ENCODE assay signal across 10 cellular contexts in the genomic region with DNA sequence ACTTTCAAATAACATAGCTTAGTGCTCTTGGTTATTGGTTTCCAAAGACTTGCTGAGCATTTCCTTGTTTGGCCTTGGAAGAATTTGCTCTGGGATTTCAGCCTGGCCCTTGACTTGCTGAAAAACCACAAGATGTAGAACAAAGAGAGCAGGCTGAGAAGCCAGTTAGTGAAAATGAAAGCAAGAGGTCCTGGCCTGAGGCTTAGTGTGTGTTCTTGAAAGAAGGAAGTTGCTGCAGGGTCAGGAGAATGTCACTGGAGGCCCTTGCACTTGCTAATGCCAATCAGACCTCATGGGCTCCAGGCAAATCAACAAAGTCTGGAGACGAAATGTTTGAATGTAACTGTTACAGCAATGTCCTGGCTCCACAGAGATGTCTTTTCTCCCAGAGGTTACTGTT.
DNase-seq lines count a peak whose midpoint lies in the region; ATAC-seq, FAIRE-seq and TF ChIP-seq lines count a peak whose summit lies in the region.
"Had no signal": no experiment of that assay in that cellular context is flagged by ENCODE, and none has a peak within 500 bp of the region (broad histone marks: within the 10 kb centered on the region; RNA-seq: fewer than 3 reads in every experiment).

No MANE protein-coding gene starts in this region.

- POLR2A ChIA-PET in activated CD4-positive, alpha-beta T cell treated with anti-CD3 and anti-CD28 coated beads for 36 hours (lab: Charles Lee) = no interaction called here
- POLR2A ChIA-PET in HepG2 (lab: Yijun Ruan, JAX) = no interaction called here

- H4K20me1 ChIP-seq in HepG2 (ENCODE audit: insufficient read depth, low read length) = no peaks in the 10 kb centered on the region

- intact Hi-C loops in activated CD4-positive, alpha-beta T cell treated with anti-CD3 and anti-CD28 coated beads for 36 hours (cut with DNase I, micrococcal nuclease) = loop anchor here in 1 of 2 experiments (10.0 kb wide), 1 partner anchor 193 kb away; no protein-coding TSS in a partner anchor
- intact Hi-C loops in HepG2 (cut with micrococcal nuclease; ENCODE audit: unreplicated experiment) = loop anchor here (1.0 kb wide), 1 partner anchor 227 kb away; no protein-coding TSS in a partner anchor

- peaks cover 8% of the 10 kb centered on the region for H3K4me1 Mint-ChIP-seq in activated CD4-positive, alpha-beta T cell treated with anti-CD3 and anti-CD28 coated beads for 36 hours

- no peak for FAIRE-seq in HepG2 (lab: Jason Lieb, UNC)
- FAIRE-seq: bronchial epithelial cell had no signal

- no peaks in the 10 kb centered on the region for H3K27me3 Mint-ChIP-seq in activated CD4-positive, alpha-beta T cell treated with anti-CD3 and anti-CD28 coated beads for 36 hours

- no peak overlapping the region for H3K27ac Mint-ChIP-seq in activated CD4-positive, alpha-beta T cell treated with anti-CD3 and anti-CD28 coated beads for 36 hours

- H3K9me3 ChIP-seq in HepG2 (ENCODE audit: low read length) = no peaks in the 10 kb centered on the region
- no peaks in the 10 kb centered on the region for H3K9me3 ChIP-seq in thymus (ENCODE audit: control insufficient read depth)

- H3K27ac ChIP-seq in caudate nucleus (ENCODE audit: low read depth, low read length) = peak overlapping the region; percentile 20
- no peak overlapping the region for H3K27ac ChIP-seq in HepG2 (ENCODE audit: extremely low read length, insufficient read depth, low read length)
- peak overlapping the region; percentile 60 for H3K27ac ChIP-seq in thymus (ENCODE audit: low read depth)
- H3K27ac ChIP-seq: C4-2B had no signal

- no peaks in the 10 kb centered on the region for H3K79me2 ChIP-seq in HepG2 (ENCODE audit: insufficient read depth, low read length)

- H3K4me3 Mint-ChIP-seq in activated CD4-positive, alpha-beta T cell treated with anti-CD3 and anti-CD28 coated beads for 36 hours = no peak overlapping the region

- TF ChIP-seq POLR2A in HepG2 (IDR thresholded peaks at IDR 0.05; ENCODE audit: insufficient read depth in 1 of 2, low read depth in 2 of 2, low read length in 2 of 2) = no peak

- no peak overlapping the region for H3K9ac ChIP-seq in HepG2 (ENCODE audit: insufficient read depth, low read depth, low read length)

- peak; percentile 8 for DNase-seq in activated CD4-positive, alpha-beta T cell treated with anti-CD3 and anti-CD28 coated beads for 36 hours
- no peak for DNase-seq in activated CD4-positive, alpha-beta T cell treated with anti-CD3 and anti-CD28 coated beads for 4 hours
- DNase-seq in NCI-H226 (peak; percentile 71), caudate nucleus (lab: John Stamatoyannopoulos, UW) (peak in 18 of 61 donors; percentile 3 to 60 (median 8)), HepG2 (ENCODE audit: low spot score) (no peak), OCI-M2 (lab: John Stamatoyannopoulos, UW; ENCODE audit: unreplicated experiment) (no peak)

- no peak for TF ChIP-seq RAD21 in HepG2 (CRISPR knock-in tag; IDR thresholded peaks at IDR 0.05)

- H3K9me3 Mint-ChIP-seq in activated CD4-positive, alpha-beta T cell treated with anti-CD3 and anti-CD28 coated beads for 36 hours (ENCODE audit: low read depth) = no peaks in the 10 kb centered on the region

- no peak for TF ChIP-seq CTCF in HepG2 (CRISPR knock-in tag; IDR thresholded peaks at IDR 0.05)

- H3K4me2 ChIP-seq in HepG2 (ENCODE audit: low read depth, low read length) = peak overlapping the region; percentile 44; the same call in 1 of the 2 replicates

- ATAC-seq in activated CD4-positive, alpha-beta T cell treated with anti-CD3 and anti-CD28 coated beads for 36 hours = peak; percentile 55
- ATAC-seq in HG02759 (IDR thresholded peaks at IDR 0.05; ENCODE audit: unreplicated experiment) = peak; percentile 99
- peak; percentile 45 for ATAC-seq in HepG2

- BruUV-seq in HepG2 (replicated peaks; lab: Mats Ljungman, UMichigan) = no TSS peak

- CTCF ChIA-PET in activated CD4-positive, alpha-beta T cell treated with anti-CD3 and anti-CD28 coated beads for 36 hours (lab: Charles Lee) = interaction anchor here (0.6 to 1.5 kb wide), 2 partner anchors 17 to 196 kb away, joined by 3 to 4 read pairs; no protein-coding TSS in a partner anchor
- CTCF ChIA-PET in HepG2 (lab: Yijun Ruan, JAX; ENCODE audit: low intra/inter-chr PET ratio, low total read pairs) = no interaction called here

- no peak overlapping the region for H2AFZ ChIP-seq in HepG2 (ENCODE audit: low read length)

- H3K27me3 ChIP-seq in HepG2 (ENCODE audit: control insufficient read depth in 1 of 2, insufficient read depth in 2 of 2, low read length in 2 of 2) (no peaks in the 10 kb centered on the region), thymus (ENCODE audit: control insufficient read depth, insufficient read depth) (no peaks in the 10 kb centered on the region)

- H3K36me3 Mint-ChIP-seq in activated CD4-positive, alpha-beta T cell treated with anti-CD3 and anti-CD28 coated beads for 36 hours (ENCODE audit: low read depth) = no peaks in the 10 kb centered on the region

- no peak for TF ChIP-seq EP300 in HepG2 (IDR thresholded peaks at IDR 0.05; ENCODE audit: low read depth in 2 of 2, low read length in 2 of 2)
- no peak for TF ChIP-seq EP300 in HepG2 (CRISPR knock-in tag; IDR thresholded peaks at IDR 0.05; ENCODE audit: borderline replicate concordance)

- H3K4me3 ChIP-seq in HepG2 (replicated peaks in 1 of 3; ENCODE audit: insufficient read depth in 1 of 3, low read depth in 2 of 3, low read length in 3 of 3) = no peak overlapping the region
- H3K4me3 ChIP-seq in thymus (ENCODE audit: low read length) = no peak overlapping the region

- peaks cover 13% of the 10 kb centered on the region for H3K4me1 ChIP-seq in HepG2 (ENCODE audit: insufficient read depth, low read length)
- no peaks in the 10 kb centered on the region for H3K4me1 ChIP-seq in thymus (ENCODE audit: control insufficient read depth, insufficient read depth, low read length)

- 0% methylated on average over 1 of the region's 1 CpG for WGBS in HepG2 (ENCODE audit: low lambda C conversion rate)
- 48% methylated on average over 1 of the region's 1 CpG for WGBS in thymus

- in situ Hi-C loops in HepG2 (cut with HindIII; ENCODE audit: extremely low pct_ligation_motif_present, low pct_unique_long_range_greater_than_20kb) = no loop called here

- H3K36me3 ChIP-seq in HepG2 (replicated peaks in 1 of 2; ENCODE audit: control insufficient read depth in 1 of 2, insufficient read depth in 2 of 2, low read length in 2 of 2) (no peaks in the 10 kb centered on the region), thymus (ENCODE audit: control insufficient read depth, insufficient read depth) (no peaks in the 10 kb centered on the region)

TF ChIP-seq in HepG2, 621 proteins besides CTCF, POLR2A, EP300 and RAD21:
- TF ChIP-seq ATF6 (CRISPR knock-in tag; conservative IDR thresholded peaks at IDR 0.05) (no peak), ZNF263 (CRISPR knock-in tag; IDR thresholded peaks at IDR 0.05) (no peak), ZNF30 (CRISPR knock-in tag; IDR thresholded peaks at IDR 0.05) (no peak), ZNF629 (CRISPR knock-in tag; conservative IDR thresholded peaks at IDR 0.05) (no peak)
TF ChIP-seq in HepG2: peak in this region for 0.

Comparison
In these comparisons a context has a peak if more than half of its experiments do, and no peak if none do; other contexts are left out.
1. DNase-seq: peak in activated CD4-positive, alpha-beta T cell treated with anti-CD3 and anti-CD28 coated beads for 36 hours (single experiment) and NCI-H226 (single experiment); none in activated CD4-positive, alpha-beta T cell treated with anti-CD3 and anti-CD28 coated beads for 4 hours (0 of 2), HepG2 (single experiment) and OCI-M2 (single experiment).
2. ATAC-seq: peak in every context shown above with its lines; median percentile 99 in HG02759; 55 in activated CD4-positive, alpha-beta T cell treated with anti-CD3 and anti-CD28 coated beads for 36 hours; 45 in HepG2.